In the genomic region with DNA sequence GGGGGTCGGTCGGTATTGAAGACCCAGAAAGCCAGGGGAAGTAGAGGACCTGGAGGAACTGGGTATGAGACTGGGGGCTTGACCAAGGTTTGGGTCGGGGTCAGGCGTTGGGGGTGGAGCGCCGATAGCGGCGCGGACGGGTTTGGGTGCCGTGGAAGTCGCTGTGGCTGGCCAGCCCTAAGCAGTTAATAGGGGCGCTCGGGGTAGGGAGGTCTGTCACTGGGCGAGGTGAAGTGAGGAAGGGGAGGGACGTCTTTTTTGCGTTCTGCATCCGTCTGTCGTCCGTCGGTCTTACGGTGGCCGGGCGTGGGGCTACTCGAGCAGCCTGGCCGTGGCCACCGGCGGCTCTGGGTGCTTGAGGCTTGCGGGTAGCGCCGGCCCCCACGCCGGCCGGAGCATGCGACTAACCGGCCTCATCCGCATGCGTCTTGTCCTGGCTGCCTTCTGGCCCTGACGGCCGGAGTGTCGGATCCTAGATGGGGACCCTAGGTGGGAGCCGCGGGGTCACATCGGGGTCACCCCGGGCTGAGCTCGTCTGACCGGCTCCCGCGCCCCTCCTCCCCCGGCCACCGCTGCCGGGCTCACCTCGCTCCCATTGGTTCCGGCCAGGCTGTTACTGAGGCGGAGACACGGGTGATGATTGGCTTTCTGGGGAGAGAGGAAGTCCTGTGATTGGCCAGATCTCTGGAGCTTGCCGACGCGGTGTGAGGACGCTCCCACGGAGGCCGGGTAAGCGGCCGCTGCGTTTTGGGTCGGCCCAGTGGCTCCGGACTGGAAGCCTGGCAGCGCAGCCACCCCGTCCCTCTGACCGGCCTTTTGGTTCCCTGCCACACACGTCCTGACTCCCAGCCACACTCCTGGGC, we compare ENCODE assay signal across 8 cellular contexts. TPM values are rescaled to one million over a fixed set of nuclear protein-coding genes. Genes with fewer than 3 reads are reported as not detected.
DNase-seq lines count a peak whose midpoint lies in the region; ATAC-seq and TF ChIP-seq lines count a peak whose summit lies in the region.

No MANE protein-coding gene starts in this region.

- TF ChIP-seq CTCF in LNCaP clone FGC (IDR thresholded peaks at IDR 0.05; ENCODE audit: control insufficient read depth, extremely low read depth, insufficient read depth) = no peak
- no peak for TF ChIP-seq CTCF in foreskin keratinocyte (conservative IDR thresholded peaks at IDR 0.05)
- no peak for TF ChIP-seq CTCF in neural crest cell (conservative IDR thresholded peaks at IDR 0.05)

- no peaks in the 10 kb centered on the region for H3K4me1 ChIP-seq in SJCRH30
- H3K4me1 ChIP-seq in foreskin keratinocyte = peaks cover 6% of the 10 kb centered on the region

- H3K27me3 ChIP-seq in SJCRH30 = no peaks in the 10 kb centered on the region
- no peaks in the 10 kb centered on the region for H3K27me3 ChIP-seq in foreskin keratinocyte

- no peaks in the 10 kb centered on the region for H3K9me3 Mint-ChIP-seq in neural crest cell

- H3K4me3 ChIP-seq in LNCaP clone FGC (ENCODE audit: low read depth, low read length) (peak overlapping the region; percentile 88), SJCRH30 (peak overlapping the region; percentile 75)

- ATAC-seq in GM21825 (IDR thresholded peaks at IDR 0.05; ENCODE audit: unreplicated experiment) = peak; percentile 30
- peak; percentile 50 for ATAC-seq in foreskin keratinocyte

- peak overlapping the region; percentile 96 for H3K27ac Mint-ChIP-seq in neural crest cell (ENCODE audit: unreplicated experiment)

- no peaks in the 10 kb centered on the region for H3K36me3 Mint-ChIP-seq in neural crest cell (ENCODE audit: low read depth)

- H3K4me1 Mint-ChIP-seq in neural crest cell = peaks cover 43% of the 10 kb centered on the region

- no peaks in the 10 kb centered on the region for H3K36me3 ChIP-seq in SJCRH30

- H3K27ac ChIP-seq in SJCRH30 (peak overlapping the region; percentile 64), foreskin keratinocyte (peak overlapping the region; percentile 100), substantia nigra (ENCODE audit: low read depth, low read length, poor library complexity, severe bottlenecking) (peak overlapping the region; percentile 98)

- no peaks in the 10 kb centered on the region for H3K9me3 ChIP-seq in SJCRH30 (replicated peaks)

- H3K4me3 Mint-ChIP-seq in neural crest cell = peak overlapping the region; percentile 97

- peaks cover 3% of the 10 kb centered on the region for H3K27me3 Mint-ChIP-seq in neural crest cell (ENCODE audit: low read depth)

- DNase-seq in ELF-1 (ENCODE audit: low read depth, low spot score) (peak; percentile 96), LNCaP clone FGC (ENCODE audit: low read depth) (peak; percentile 95), SJCRH30 (peak; percentile 82 to 88), foreskin keratinocyte (peak; percentile 83 to 92), neural crest cell (ENCODE audit: low read depth, low spot score) (peak; percentile 79), substantia nigra (lab: John Stamatoyannopoulos, UW) (peak; percentile 61 to 98 (median 91))
- peak; percentile 87 for DNase-seq in activated naive CD4-positive, alpha-beta T cell treated with Interleukin-2 at 50 U/mL for 16 hours

RNA-seq across cellular contexts. Expression of gene TMEM88, which starts 10.3 kb away (rescaled TPM):
- 0.36 and 0.63 TPM in 2 replicates for total RNA-seq in SJCRH30 (2014; rRNA removed; shearing (Covaris generic))
- total RNA-seq in foreskin keratinocyte (0.58 and 0.67 TPM in 2 replicates), neural crest cell (6.7 and 8.4 TPM in 2 replicates)
- 0.65 and 1.3 TPM in 2 replicates for polyA plus RNA-seq in foreskin keratinocyte

RNA-seq across cellular contexts. Expression of gene KDM6B, which starts 10.5 kb away (rescaled TPM):
- total RNA-seq in SJCRH30 (2014; rRNA removed; shearing (Covaris generic)) = 6.4 and 9.0 TPM in 2 replicates
- total RNA-seq in foreskin keratinocyte (4.5 and 6.4 TPM in 2 replicates), neural crest cell (64.8 and 70.2 TPM in 2 replicates)
- 2.4 and 2.6 TPM in 2 replicates for polyA plus RNA-seq in foreskin keratinocyte

RNA-seq across cellular contexts. Expression of gene NAA38, which starts 12.8 kb away (rescaled TPM):
- total RNA-seq in SJCRH30 (2014; rRNA removed; shearing (Covaris generic)) = 30.4 and 45.3 TPM in 2 replicates
- total RNA-seq in foreskin keratinocyte (119 and 136 TPM in 2 replicates), neural crest cell (83.4 and 87.2 TPM in 2 replicates)
- 143 and 146 TPM in 2 replicates for polyA plus RNA-seq in foreskin keratinocyte

RNA-seq across cellular contexts. Expression of gene CYB5D1, which starts 13.3 kb away (rescaled TPM):
- total RNA-seq in SJCRH30 (2014; rRNA removed; shearing (Covaris generic)) = 3.5 and 5.3 TPM in 2 replicates
- total RNA-seq in foreskin keratinocyte = 8.9 and 10.2 TPM in 2 replicates
- 4.8 and 6.6 TPM in 2 replicates for polyA plus RNA-seq in foreskin keratinocyte
- total RNA-seq in neural crest cell = 12.7 and 13.3 TPM in 2 replicates

RNA-seq across cellular contexts. Expression of gene CHD3, which starts 44.1 kb away (rescaled TPM):
- total RNA-seq in SJCRH30 (2014; rRNA removed; shearing (Covaris generic)) = 101 and 109 TPM in 2 replicates
- total RNA-seq in foreskin keratinocyte (89.8 and 91.3 TPM in 2 replicates), neural crest cell (53.3 and 59.7 TPM in 2 replicates)
- 66.8 and 76.4 TPM in 2 replicates for polyA plus RNA-seq in foreskin keratinocyte

Comparison
In these comparisons a context has a peak if more than half of its experiments do, and no peak if none do; other contexts are left out.
1. Peak in every context shown above with its lines: DNase-seq, ATAC-seq, H3K4me3 ChIP-seq and H3K27ac ChIP-seq.